In genomic region chr11:87739766-87740165, GRCh38 we compare ENCODE assay signal across 27 cellular contexts.
"Had no signal": no experiment of that assay in that cellular context is flagged by ENCODE, and none has a peak within 500 bp of the region (broad histone marks: within the 10 kb centered on the region; RNA-seq: fewer than 3 reads in every experiment).

No MANE protein-coding gene starts in this region.

- DNase-seq: activated CD4-positive, alpha-beta memory T cell treated with anti-CD3 and anti-CD28 coated beads for 36 hours; activated CD4-positive, alpha-beta T cell treated with anti-CD3 and anti-CD28 coated beads, Interleukin-2, amount 10 ng/mL, durations not matched to agents 24 days and 14 days; activated CD8-positive, alpha-beta memory T cell treated with anti-CD3 and anti-CD28 coated beads, Interleukin-2, amount 50 U/mL, for 4 hours; activated gamma-delta T cell treated with Interleukin-2 at 50 U/mL for 16 hours; activated naive CD4-positive, alpha-beta T cell treated with anti-CD3 and anti-CD28 coated beads, Interleukin-2, amount 50 U/mL, for 16 hours; activated T-cell treated with anti-CD3 and anti-CD28 coated beads, Interleukin-2, amount 50 U/mL, for 1 hour; amygdala; brain microvascular endothelial cell; effector memory CD8-positive, alpha-beta T cell; foreskin melanocyte; heart right ventricle; midbrain; naive thymus-derived CD8-positive, alpha-beta T cell; stimulated activated CD4-positive, alpha-beta T cell treated with anti-CD3 and anti-CD28 coated beads, Interleukin-15, amount 100 ng/mL, for 24 hours; stimulated activated CD4-positive, alpha-beta T cell treated with anti-CD3 and anti-CD28 coated beads, Interleukin-2, amount 100 ng/mL, for 24 hours; stimulated activated naive B cell treated with anti-CD40 and anti-IgM and Interleukin-4, amounts not matched to agents 10 μg/mL and 1 μg/mL and 100 μg/mL, for 72 hours; stomach; T-helper 1 cell; tibial artery; WERI-Rb-1 had no signal

- H3K4me1 ChIP-seq: esophagus muscularis mucosa, heart right ventricle, right atrium auricular region, suprapubic skin, tibial artery had no signal

- H3K36me3 ChIP-seq: brain microvascular endothelial cell, esophagus muscularis mucosa, heart right ventricle, neural progenitor cell, right atrium auricular region, stomach, suprapubic skin, tibial artery, WERI-Rb-1 had no signal

- H3K4me1 Mint-ChIP-seq: activated CD4-positive, alpha-beta T cell treated with anti-CD3 and anti-CD28 coated beads, Interleukin-2, amount 10 ng/mL, durations not matched to agents 24 days and 14 days; activated T-helper 17 cell treated with anti-CD3 and anti-CD28 coated beads, Interleukin-2, amount 50 U/mL, for 72 hours; naive thymus-derived CD8-positive, alpha-beta T cell; neural progenitor cell; stimulated activated naive B cell treated with anti-CD40 and anti-IgM and Interleukin-4, amounts not matched to agents 10 μg/mL and 1 μg/mL and 100 μg/mL, for 72 hours had no signal

- ATAC-seq: activated CD4-positive, CD25-positive, alpha-beta regulatory T cell treated with anti-CD3 and anti-CD28 coated beads, Interleukin-2, amount 50 U/mL, for 24 hours; activated T-helper 17 cell treated with anti-CD3 and anti-CD28 coated beads, Interleukin-2, amount 50 U/mL, for 72 hours; effector memory CD8-positive, alpha-beta T cell; heart right ventricle; naive thymus-derived CD8-positive, alpha-beta T cell; stimulated activated naive B cell treated with anti-CD40 and anti-IgM and Interleukin-4, amounts not matched to agents 10 μg/mL and 1 μg/mL and 100 μg/mL, for 72 hours had no signal

- H3K4me3 ChIP-seq: coronary artery, esophagus muscularis mucosa, heart right ventricle, neural progenitor cell, right atrium auricular region, stomach, suprapubic skin, tibial artery had no signal

- H3K9ac ChIP-seq: neural progenitor cell had no signal

- H3K27ac ChIP-seq: brain microvascular endothelial cell, coronary artery, esophagus muscularis mucosa, heart right ventricle, neural progenitor cell, right atrium auricular region, suprapubic skin, tibial artery, WERI-Rb-1 had no signal

- H3K36me3 Mint-ChIP-seq: activated CD4-positive, alpha-beta memory T cell treated with anti-CD3 and anti-CD28 coated beads for 36 hours; naive thymus-derived CD8-positive, alpha-beta T cell; neural progenitor cell; stimulated activated naive B cell treated with anti-CD40 and anti-IgM and Interleukin-4, amounts not matched to agents 10 μg/mL and 1 μg/mL and 100 μg/mL, for 72 hours had no signal

- H3K27me3 Mint-ChIP-seq: activated CD4-positive, alpha-beta memory T cell treated with anti-CD3 and anti-CD28 coated beads for 36 hours; activated CD4-positive, alpha-beta T cell treated with anti-CD3 and anti-CD28 coated beads, Interleukin-2, amount 10 ng/mL, durations not matched to agents 24 days and 14 days; activated T-helper 17 cell treated with anti-CD3 and anti-CD28 coated beads, Interleukin-2, amount 50 U/mL, for 72 hours; effector memory CD8-positive, alpha-beta T cell; stimulated activated naive B cell treated with anti-CD40 and anti-IgM and Interleukin-4, amounts not matched to agents 10 μg/mL and 1 μg/mL and 100 μg/mL, for 72 hours had no signal

- H3K4me2 ChIP-seq: neural progenitor cell had no signal

- H3K4me3 Mint-ChIP-seq: activated CD4-positive, alpha-beta memory T cell treated with anti-CD3 and anti-CD28 coated beads for 36 hours; activated CD4-positive, alpha-beta T cell treated with anti-CD3 and anti-CD28 coated beads, Interleukin-2, amount 10 ng/mL, durations not matched to agents 24 days and 14 days; activated T-helper 17 cell treated with anti-CD3 and anti-CD28 coated beads, Interleukin-2, amount 50 U/mL, for 72 hours; effector memory CD8-positive, alpha-beta T cell; naive thymus-derived CD8-positive, alpha-beta T cell; neural progenitor cell; stimulated activated naive B cell treated with anti-CD40 and anti-IgM and Interleukin-4, amounts not matched to agents 10 μg/mL and 1 μg/mL and 100 μg/mL, for 72 hours had no signal

- H2AFZ ChIP-seq: neural progenitor cell had no signal

- H3K27me3 ChIP-seq: brain microvascular endothelial cell, esophagus muscularis mucosa, heart right ventricle, neural progenitor cell, right atrium auricular region, stomach, suprapubic skin, tibial artery had no signal

- H3K27ac Mint-ChIP-seq: activated CD4-positive, alpha-beta memory T cell treated with anti-CD3 and anti-CD28 coated beads for 36 hours; activated CD4-positive, alpha-beta T cell treated with anti-CD3 and anti-CD28 coated beads, Interleukin-2, amount 10 ng/mL, durations not matched to agents 24 days and 14 days; activated T-helper 17 cell treated with anti-CD3 and anti-CD28 coated beads, Interleukin-2, amount 50 U/mL, for 72 hours; effector memory CD8-positive, alpha-beta T cell; naive thymus-derived CD8-positive, alpha-beta T cell; neural progenitor cell; stimulated activated naive B cell treated with anti-CD40 and anti-IgM and Interleukin-4, amounts not matched to agents 10 μg/mL and 1 μg/mL and 100 μg/mL, for 72 hours had no signal

- H3K9me3 ChIP-seq: esophagus muscularis mucosa, right atrium auricular region, stomach, suprapubic skin, tibial artery had no signal
